ENCODE assay signal across 15 cellular contexts in the genomic region with DNA sequence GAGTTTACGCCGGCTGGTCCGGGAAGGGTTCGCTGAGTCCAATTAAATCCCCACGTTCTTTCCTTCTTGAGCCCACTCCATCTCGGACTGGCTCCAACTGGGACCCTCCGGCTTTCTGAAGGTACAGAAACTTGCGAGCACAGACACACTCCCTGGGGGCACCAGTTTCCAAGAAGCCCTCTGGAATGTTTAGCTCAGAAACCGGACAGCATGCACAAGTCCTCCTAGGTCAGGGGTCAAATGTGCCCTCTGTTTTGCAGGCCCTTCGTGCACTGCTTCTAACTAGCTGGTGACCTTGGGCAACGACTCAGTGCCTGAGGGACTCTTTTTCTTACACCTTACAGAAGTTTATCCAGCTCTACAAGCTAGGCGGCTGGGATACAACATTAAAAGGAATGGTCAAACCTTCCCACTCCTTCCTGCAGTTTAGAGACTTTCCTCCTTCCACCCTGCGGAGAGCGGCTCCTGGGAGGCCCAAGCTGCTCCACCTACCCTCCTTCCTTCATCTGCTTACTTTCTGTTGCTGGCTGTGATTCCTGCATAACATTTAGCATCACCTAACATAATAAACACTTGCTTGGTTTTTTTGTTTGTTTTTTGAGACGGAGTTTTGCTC.
DNase-seq lines count a peak whose midpoint lies in the region; ATAC-seq and TF ChIP-seq lines count a peak whose summit lies in the region.
"Had no signal": no experiment of that assay in that cellular context is flagged by ENCODE, and none has a peak within 500 bp of the region (broad histone marks: within the 10 kb centered on the region; RNA-seq: fewer than 3 reads in every experiment).

No MANE protein-coding gene starts in this region.

- H3K4me3 Mint-ChIP-seq in CD4-positive, alpha-beta T cell, result peak overlapping the region; percentile 25
- peak overlapping the region; percentile 55 for H3K4me3 Mint-ChIP-seq in GM23338
- peak overlapping the region; percentile 20 for H3K4me3 Mint-ChIP-seq in dendritic cell treated with granulocyte-macrophage colony-stimulating factor and Interleukin-4, amounts not matched to agents 40 ng/mL and 50 ng/mL, for 4 days
- peak overlapping the region in 8 of 10 donors; percentile 7 to 68 (median 40) for H3K4me3 Mint-ChIP-seq in naive thymus-derived CD8-positive, alpha-beta T cell

- no peaks in the 10 kb centered on the region for H3K9me3 ChIP-seq in CD4-positive, alpha-beta T cell (ENCODE audit: control insufficient read depth, low read length)
- H3K9me3 ChIP-seq: body of pancreas, esophagus squamous epithelium had no signal

- peak overlapping the region; percentile 49 for H3K4me3 ChIP-seq in GM23338
- H3K4me3 ChIP-seq: body of pancreas had no signal

- no peaks in the 10 kb centered on the region for H3K27me3 Mint-ChIP-seq in CD4-positive, alpha-beta T cell
- H3K27me3 Mint-ChIP-seq in GM23338 (ENCODE audit: insufficient read depth, low read depth, poor library complexity), result peaks cover 20% of the 10 kb centered on the region
- peaks cover 65% of the 10 kb centered on the region for H3K27me3 Mint-ChIP-seq in dendritic cell treated with granulocyte-macrophage colony-stimulating factor and Interleukin-4, amounts not matched to agents 40 ng/mL and 50 ng/mL, for 4 days
- H3K27me3 Mint-ChIP-seq in naive thymus-derived CD8-positive, alpha-beta T cell, result peaks cover 0 to 9% (median 2%) of the 10 kb centered on the region in 5 donors

- no peak overlapping the region for H3K27ac ChIP-seq in CD4-positive, alpha-beta T cell (ENCODE audit: low read depth, low read length)
- no peak overlapping the region for H3K27ac ChIP-seq in GM23338 (ENCODE audit: low read depth)
- H3K27ac ChIP-seq: body of pancreas, esophagus squamous epithelium had no signal

- H3K27ac Mint-ChIP-seq in CD4-positive, alpha-beta T cell, result no peak overlapping the region
- no peak overlapping the region for H3K27ac Mint-ChIP-seq in GM23338
- no peak overlapping the region for H3K27ac Mint-ChIP-seq in dendritic cell treated with granulocyte-macrophage colony-stimulating factor and Interleukin-4, amounts not matched to agents 40 ng/mL and 50 ng/mL, for 4 days
- no peak overlapping the region for H3K27ac Mint-ChIP-seq in naive thymus-derived CD8-positive, alpha-beta T cell

- CTCF ChIA-PET in CD4-positive, alpha-beta T cell (lab: Charles Lee), result no interaction called here

- DNase-seq in CD4-positive, alpha-beta T cell, result no peak
- DNase-seq in GM23338 (ENCODE audit: low spot score), result peak; percentile 24
- DNase-seq in naive thymus-derived CD8-positive, alpha-beta T cell, result no peak
- DNase-seq in NCI-H526 (lab: John Stamatoyannopoulos, UW), result no peak
- no peak for DNase-seq in DMS79 (lab: John Stamatoyannopoulos, UW)
- DNase-seq: activated effector memory CD4-positive, alpha-beta T cell treated with Interleukin-2 at 50 U/mL for 16 hours; dermis blood vessel endothelial cell; esophagus squamous epithelium; left cardiac atrium; NCI-H1436 treated with DMSO at 0.1 percent for 48 hours; SHP77 treated with DMSO at 0.1 percent for 48 hours had no signal

- peaks cover 23% of the 10 kb centered on the region for H3K4me1 ChIP-seq in GM23338 (ENCODE audit: insufficient read depth)

- intact Hi-C loops in CD4-positive, alpha-beta T cell (cut with DNase I, micrococcal nuclease), result no loop called here
- intact Hi-C loops in dendritic cell treated with granulocyte-macrophage colony-stimulating factor and Interleukin-4, amounts not matched to agents 40 ng/mL and 50 ng/mL, for 4 days (cut with micrococcal nuclease), result no loop called here

- no peak overlapping the region for H2AFZ ChIP-seq in GM23338

- TF ChIP-seq CTCF in CD4-positive, alpha-beta T cell (IDR thresholded peaks at IDR 0.05), result no peak
- no peak for TF ChIP-seq CTCF in GM23338 (conservative IDR thresholded peaks at IDR 0.05; ENCODE audit: low read depth in 2 of 2)

- H3F3A ChIP-seq in GM23338 (replicated peaks; ENCODE audit: low read depth), result no peaks in the 10 kb centered on the region

- H3K79me2 ChIP-seq in GM23338 (replicated peaks; ENCODE audit: insufficient read depth), result no peaks in the 10 kb centered on the region

- H4K20me1 ChIP-seq in GM23338 (replicated peaks; ENCODE audit: insufficient read depth), result no peaks in the 10 kb centered on the region

- peaks cover under 1% of the 10 kb centered on the region for H3K4me1 Mint-ChIP-seq in CD4-positive, alpha-beta T cell (ENCODE audit: low read depth)
- peaks cover 47% of the 10 kb centered on the region for H3K4me1 Mint-ChIP-seq in GM23338
- peaks cover 6% of the 10 kb centered on the region for H3K4me1 Mint-ChIP-seq in dendritic cell treated with granulocyte-macrophage colony-stimulating factor and Interleukin-4, amounts not matched to agents 40 ng/mL and 50 ng/mL, for 4 days (ENCODE audit: low read depth)
- peaks cover 0 to 6% (median 2%) of the 10 kb centered on the region in 4 donors for H3K4me1 Mint-ChIP-seq in naive thymus-derived CD8-positive, alpha-beta T cell

- no peaks in the 10 kb centered on the region for H3K9me2 ChIP-seq in GM23338 (ENCODE audit: insufficient read depth)

- no peak for ATAC-seq in CD4-positive, alpha-beta T cell (ENCODE audit: poor library complexity)
- ATAC-seq in GM23338 (peak; percentile 10), GM19463 (IDR thresholded peaks at IDR 0.05; ENCODE audit: unreplicated experiment) (no peak), HG03439 (IDR thresholded peaks at IDR 0.05; ENCODE audit: unreplicated experiment) (no peak)
- no peak for ATAC-seq in naive thymus-derived CD8-positive, alpha-beta T cell

- peaks cover 8% of the 10 kb centered on the region for H3K27me3 ChIP-seq in CD4-positive, alpha-beta T cell (ENCODE audit: control insufficient read depth, insufficient read depth, low read length)
- H3K27me3 ChIP-seq in GM23338 (ENCODE audit: insufficient read depth), result peaks cover 7% of the 10 kb centered on the region; the same call in 1 of the 2 replicates
- H3K27me3 ChIP-seq: body of pancreas had no signal

- POLR2A ChIA-PET in CD4-positive, alpha-beta T cell (lab: Charles Lee), result no interaction called here
- POLR2A ChIA-PET in naive thymus-derived CD8-positive, alpha-beta T cell (lab: Charles Lee), result no interaction called here

- H3K4me2 ChIP-seq in GM23338, result peak overlapping the region; percentile 68

- no peaks in the 10 kb centered on the region for H3K36me3 ChIP-seq in GM23338 (ENCODE audit: insufficient read depth)
- H3K36me3 ChIP-seq: esophagus squamous epithelium had no signal

- no peaks in the 10 kb centered on the region for H3K36me3 Mint-ChIP-seq in CD4-positive, alpha-beta T cell (ENCODE audit: low read depth)
- no peaks in the 10 kb centered on the region; the same call in 2 of the 3 replicates for H3K36me3 Mint-ChIP-seq in GM23338 (ENCODE audit: low read depth)
- H3K36me3 Mint-ChIP-seq in dendritic cell treated with granulocyte-macrophage colony-stimulating factor and Interleukin-4, amounts not matched to agents 40 ng/mL and 50 ng/mL, for 4 days (ENCODE audit: low read depth), result no peaks in the 10 kb centered on the region
- H3K36me3 Mint-ChIP-seq in naive thymus-derived CD8-positive, alpha-beta T cell, result peaks cover 0 to 5% (median 0%) of the 10 kb centered on the region in 3 donors

- no peaks in the 10 kb centered on the region for H3K9me3 Mint-ChIP-seq in CD4-positive, alpha-beta T cell
- peaks cover 3% of the 10 kb centered on the region; the same call in 1 of the 3 replicates for H3K9me3 Mint-ChIP-seq in GM23338
- H3K9me3 Mint-ChIP-seq in dendritic cell treated with granulocyte-macrophage colony-stimulating factor and Interleukin-4, amounts not matched to agents 40 ng/mL and 50 ng/mL, for 4 days, result no peaks in the 10 kb centered on the region
- peaks cover 0 to 10% (median 0%) of the 10 kb centered on the region in 9 donors for H3K9me3 Mint-ChIP-seq in naive thymus-derived CD8-positive, alpha-beta T cell
